In the genomic region with DNA sequence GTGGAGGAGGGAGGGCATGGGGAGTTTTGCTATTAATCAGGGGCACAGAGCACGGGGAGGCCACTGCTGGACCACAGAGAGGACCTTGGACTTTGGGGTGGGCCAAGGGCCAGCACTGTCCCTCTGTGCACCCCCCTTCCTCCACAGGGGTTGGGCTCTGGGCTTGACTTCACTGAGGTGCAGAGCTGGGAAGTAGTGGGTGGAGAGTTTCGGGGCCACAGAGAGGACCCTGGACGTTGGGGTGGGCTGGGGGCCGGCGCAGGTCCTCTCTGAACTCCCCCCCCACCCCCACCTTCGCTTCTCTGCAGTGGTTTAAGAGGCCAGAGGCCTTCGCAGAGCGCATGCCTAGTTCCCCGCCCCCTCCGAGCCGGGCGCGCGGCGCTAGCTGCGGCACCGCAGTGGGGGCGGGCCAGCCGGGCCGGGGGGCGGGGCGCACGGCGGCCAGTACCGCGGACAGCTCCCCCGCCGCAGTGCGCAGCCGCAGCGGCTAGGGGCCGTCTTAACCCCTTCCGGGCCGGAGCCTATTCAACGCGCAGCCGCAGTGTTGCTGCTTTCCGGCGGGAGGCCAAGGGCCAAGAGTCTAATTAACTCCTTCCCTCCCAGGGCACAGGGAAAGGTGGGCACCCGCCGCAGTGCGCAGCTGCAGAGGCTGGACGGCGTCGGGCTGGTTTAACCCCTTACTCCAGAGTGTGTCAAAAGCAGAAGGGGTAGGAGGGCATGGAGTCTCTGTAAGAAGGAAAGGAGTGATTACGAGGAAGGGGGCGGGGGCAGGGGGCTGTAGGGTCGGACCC, we compare ENCODE assay signal across 8 cellular contexts. TPM values are rescaled to one million over a fixed set of nuclear protein-coding genes. Genes with fewer than 3 reads are reported as not detected.
DNase-seq lines count a peak whose midpoint lies in the region; ATAC-seq and TF ChIP-seq lines count a peak whose summit lies in the region.

No MANE protein-coding gene starts in this region.

- H3K9ac ChIP-seq in trophoblast cell (ENCODE audit: low read length), result no peak overlapping the region

- in situ Hi-C loops in Caki2 (cut with HindIII; ENCODE audit: low pct_unique_long_range_greater_than_20kb, low sequenced_read_pairs), result no loop called here

- no peaks in the 10 kb centered on the region for H3K4me1 ChIP-seq in PC-9 (replicated peaks; ENCODE audit: insufficient read depth)
- peaks cover 16 to 22% of the 10 kb centered on the region in 2 experiments for H3K4me1 ChIP-seq in trophoblast cell (ENCODE audit: control insufficient read depth in 1 of 2, insufficient read depth in 2 of 2, low read length in 2 of 2)

- no CpG with 5 or more reads among the region's 48 CpGs for WGBS in trophoblast cell (ENCODE audit: extremely low coverage, insufficient coverage, insufficient read length)

- no peaks in the 10 kb centered on the region for H3K9me2 ChIP-seq in PC-9 (ENCODE audit: insufficient read depth)

- ATAC-seq in HG03442 (IDR thresholded peaks at IDR 0.05; ENCODE audit: unreplicated experiment) (no peak), GM21576 (IDR thresholded peaks at IDR 0.05; ENCODE audit: unreplicated experiment) (no peak)

- BruUV-seq in PC-9 (replicated peaks; lab: Mats Ljungman, UMichigan), result no TSS peak

- POLR2A ChIA-PET in PC-9 (lab: Charles Lee; ENCODE audit: unreplicated experiment), result interaction anchor here (0.6 to 0.7 kb wide), 4 partner anchors 10 to 151 kb away, joined by 3 to 8 read pairs (median 5); a partner anchor contains a TSS

- H3K79me2 ChIP-seq in PC-9 (ENCODE audit: low read depth) (no peaks in the 10 kb centered on the region), trophoblast cell (ENCODE audit: control insufficient read depth, insufficient read depth, low read length, poor library complexity) (peaks cover 13% of the 10 kb centered on the region)

- H3K36me3 ChIP-seq in PC-9 (ENCODE audit: low read depth), result no peaks in the 10 kb centered on the region
- peaks cover 26 to 33% of the 10 kb centered on the region in 2 experiments for H3K36me3 ChIP-seq in trophoblast cell (ENCODE audit: control insufficient read depth in 1 of 2, insufficient read depth in 2 of 2, low read length in 2 of 2)

- H3K9me3 ChIP-seq in PC-9 (ENCODE audit: insufficient read depth, low read depth) (no peaks in the 10 kb centered on the region), trophoblast cell (ENCODE audit: insufficient read depth, low read depth, low read length) (peaks cover 2% of the 10 kb centered on the region)

- H3K27ac ChIP-seq in PC-9 (no peak overlapping the region), trophoblast cell (ENCODE audit: low read depth, low read length) (no peak overlapping the region)

- H3F3A ChIP-seq in PC-9 (ENCODE audit: insufficient read depth, low read depth), result peaks cover 26% of the 10 kb centered on the region

- DNase-seq in Caki2 (ENCODE audit: low read depth) (peak; percentile 68), Kasumi-1 (lab: John Stamatoyannopoulos, UW) (peak; percentile 52 to 56), PC-9 (peak; percentile 38 to 72), germinal center (ENCODE audit: low spot score) (peak; percentile 97), trophoblast cell (peak; percentile 54 to 83)
- peak; percentile 82 for DNase-seq in activated T-helper 1 cell treated with anti-CD3 and anti-CD28 coated beads, Interleukin-12 subunit alpha, Interleukin-12 subunit beta, Interleukin-2, Interleukin-4 antibody, amounts not matched to agents 30 ng/mL and 10 ng/mL and 1 ng/mL, durations not matched to agents 14 hours and 24 hours and 36 hours (ENCODE audit: low spot score)

- TF ChIP-seq CTCF in PC-9 (conservative IDR thresholded peaks at IDR 0.05), result no peak

- peak overlapping the region; percentile 15 for H3K4ac ChIP-seq in trophoblast cell (ENCODE audit: low read depth, low read length)

- H3K18ac ChIP-seq in trophoblast cell (ENCODE audit: low read length), result peak overlapping the region; percentile 69

- H3K4me2 ChIP-seq in PC-9, result 0 out of 2 replicates have a peak overlapping the region, but pooled peaks have one; percentile 45
- H3K4me2 ChIP-seq in trophoblast cell (ENCODE audit: low read length), result peak overlapping the region; percentile 63

- no peak overlapping the region for H4K8ac ChIP-seq in trophoblast cell (ENCODE audit: low read depth, low read length)

- peaks cover 40% of the 10 kb centered on the region for H3K4me1 Mint-ChIP-seq in activated T-helper 1 cell treated with anti-CD3 and anti-CD28 coated beads, Interleukin-12 subunit alpha, Interleukin-12 subunit beta, Interleukin-2, Interleukin-4 antibody, amounts not matched to agents 30 ng/mL and 10 ng/mL and 1 ng/mL, durations not matched to agents 14 hours and 24 hours and 36 hours (ENCODE audit: low read depth)

- H3K27me3 ChIP-seq in PC-9 (ENCODE audit: insufficient read depth, low read depth) (peaks cover 17% of the 10 kb centered on the region), trophoblast cell (ENCODE audit: insufficient read depth, low read length) (no peaks in the 10 kb centered on the region)

- H2AFZ ChIP-seq in PC-9 (no peak overlapping the region), trophoblast cell (ENCODE audit: insufficient read depth, low read length, poor library complexity) (peak overlapping the region; percentile 3)

- peak overlapping the region; percentile 82 for H3K4me3 Mint-ChIP-seq in activated T-helper 1 cell treated with anti-CD3 and anti-CD28 coated beads, Interleukin-12 subunit alpha, Interleukin-12 subunit beta, Interleukin-2, Interleukin-4 antibody, amounts not matched to agents 30 ng/mL and 10 ng/mL and 1 ng/mL, durations not matched to agents 14 hours and 24 hours and 36 hours

- H3K14ac ChIP-seq in trophoblast cell (ENCODE audit: low read length), result no peak overlapping the region

- no peaks in the 10 kb centered on the region for H3K9me3 Mint-ChIP-seq in activated T-helper 1 cell treated with anti-CD3 and anti-CD28 coated beads, Interleukin-12 subunit alpha, Interleukin-12 subunit beta, Interleukin-2, Interleukin-4 antibody, amounts not matched to agents 30 ng/mL and 10 ng/mL and 1 ng/mL, durations not matched to agents 14 hours and 24 hours and 36 hours

- no peak overlapping the region for H4K12ac ChIP-seq in trophoblast cell (ENCODE audit: low read depth, low read length)

- H2BK5ac ChIP-seq in trophoblast cell (ENCODE audit: low read depth, low read length, poor library complexity), result no peak overlapping the region

- H4K91ac ChIP-seq in trophoblast cell (ENCODE audit: low read depth, low read length), result no peak overlapping the region

- intact Hi-C loops in PC-9 (cut with micrococcal nuclease; ENCODE audit: unreplicated experiment), result no loop called here
- intact Hi-C loops in activated T-helper 1 cell treated with anti-CD3 and anti-CD28 coated beads, Interleukin-12 subunit alpha, Interleukin-12 subunit beta, Interleukin-2, Interleukin-4 antibody, amounts not matched to agents 30 ng/mL and 10 ng/mL and 1 ng/mL, durations not matched to agents 14 hours and 24 hours and 36 hours (cut with micrococcal nuclease), result loop anchor here (1.0 to 5.0 kb wide), 4 partner anchors 9 to 648 kb away; a partner anchor contains a TSS

- peaks cover 19% of the 10 kb centered on the region for H4K20me1 ChIP-seq in PC-9 (ENCODE audit: insufficient read depth)

- H3K27ac Mint-ChIP-seq in activated T-helper 1 cell treated with anti-CD3 and anti-CD28 coated beads, Interleukin-12 subunit alpha, Interleukin-12 subunit beta, Interleukin-2, Interleukin-4 antibody, amounts not matched to agents 30 ng/mL and 10 ng/mL and 1 ng/mL, durations not matched to agents 14 hours and 24 hours and 36 hours, result peak overlapping the region; percentile 54

- no peak overlapping the region for H3K4me3 ChIP-seq in PC-9
- H3K4me3 ChIP-seq in trophoblast cell (ENCODE audit: low read depth, low read length), result peak overlapping the region; percentile 72

- CTCF ChIA-PET in PC-9 (lab: Charles Lee), result no interaction called here

- H2AK5ac ChIP-seq in trophoblast cell (ENCODE audit: low read length), result no peak overlapping the region

- H3K79me1 ChIP-seq in trophoblast cell (ENCODE audit: low read length), result peaks cover 13% of the 10 kb centered on the region

- no peak overlapping the region for H2BK12ac ChIP-seq in trophoblast cell (ENCODE audit: low read length)

- peaks cover 16% of the 10 kb centered on the region for H3K27me3 Mint-ChIP-seq in activated T-helper 1 cell treated with anti-CD3 and anti-CD28 coated beads, Interleukin-12 subunit alpha, Interleukin-12 subunit beta, Interleukin-2, Interleukin-4 antibody, amounts not matched to agents 30 ng/mL and 10 ng/mL and 1 ng/mL, durations not matched to agents 14 hours and 24 hours and 36 hours (ENCODE audit: insufficient read depth)

- H3K23ac ChIP-seq in trophoblast cell (ENCODE audit: low read length), result no peak overlapping the region

- no peak overlapping the region for H2BK120ac ChIP-seq in trophoblast cell (ENCODE audit: insufficient read depth, low read length, poor library complexity)

- peaks cover 5% of the 10 kb centered on the region for H3K36me3 Mint-ChIP-seq in activated T-helper 1 cell treated with anti-CD3 and anti-CD28 coated beads, Interleukin-12 subunit alpha, Interleukin-12 subunit beta, Interleukin-2, Interleukin-4 antibody, amounts not matched to agents 30 ng/mL and 10 ng/mL and 1 ng/mL, durations not matched to agents 14 hours and 24 hours and 36 hours (ENCODE audit: low read depth)

RNA-seq across cellular contexts. Expression of a gene that starts 3.7 kb away (rescaled TPM):
- total RNA-seq in Caki2 (2014; rRNA removed; shearing (Covaris generic); ENCODE audit: low replicate concordance), result 0.49 and 0.74 TPM in 2 replicates
- total RNA-seq in PC-9 (2021), result 9.0 and 9.4 TPM in 2 replicates
- total RNA-seq in activated T-helper 1 cell treated with anti-CD3 and anti-CD28 coated beads, Interleukin-12 subunit alpha, Interleukin-12 subunit beta, Interleukin-2, Interleukin-4 antibody, amounts not matched to agents 30 ng/mL and 10 ng/mL and 1 ng/mL, durations not matched to agents 14 hours and 24 hours and 36 hours, result 23.7 and 24.0 TPM in 2 replicates
- polyA plus RNA-seq in trophoblast cell (2013), result 22.5 and 22.6 TPM in 2 replicates

RNA-seq across cellular contexts. Expression of a gene that starts 39.9 kb away (rescaled TPM):
- total RNA-seq in Caki2 (2014; rRNA removed; shearing (Covaris generic); ENCODE audit: low replicate concordance), result 0.61 TPM in 1 of 2 replicates, not detected in the other
- 1.7 and 1.8 TPM in 2 replicates for total RNA-seq in PC-9 (2021)
- 15.8 and 16.4 TPM in 2 replicates for total RNA-seq in activated T-helper 1 cell treated with anti-CD3 and anti-CD28 coated beads, Interleukin-12 subunit alpha, Interleukin-12 subunit beta, Interleukin-2, Interleukin-4 antibody, amounts not matched to agents 30 ng/mL and 10 ng/mL and 1 ng/mL, durations not matched to agents 14 hours and 24 hours and 36 hours
- 0.25 and 0.26 TPM in 2 replicates for polyA plus RNA-seq in trophoblast cell (2013)

RNA-seq across cellular contexts. Expression of a gene that starts 50.8 kb away (rescaled TPM):
- 151 and 189 TPM in 2 replicates for total RNA-seq in Caki2 (2014; rRNA removed; shearing (Covaris generic); ENCODE audit: low replicate concordance)
- total RNA-seq in PC-9 (2021), result 77.5 and 81.7 TPM in 2 replicates
- total RNA-seq in activated T-helper 1 cell treated with anti-CD3 and anti-CD28 coated beads, Interleukin-12 subunit alpha, Interleukin-12 subunit beta, Interleukin-2, Interleukin-4 antibody, amounts not matched to agents 30 ng/mL and 10 ng/mL and 1 ng/mL, durations not matched to agents 14 hours and 24 hours and 36 hours, result 84.3 and 84.8 TPM in 2 replicates
- 21.2 and 22.6 TPM in 2 replicates for polyA plus RNA-seq in trophoblast cell (2013)

RNA-seq across cellular contexts. Expression of a gene that starts 58.6 kb away (rescaled TPM):
- total RNA-seq in Caki2 (2014; rRNA removed; shearing (Covaris generic); ENCODE audit: low replicate concordance), result 122 and 176 TPM in 2 replicates
- 91.2 and 101 TPM in 2 replicates for total RNA-seq in PC-9 (2021)
- total RNA-seq in activated T-helper 1 cell treated with anti-CD3 and anti-CD28 coated beads, Interleukin-12 subunit alpha, Interleukin-12 subunit beta, Interleukin-2, Interleukin-4 antibody, amounts not matched to agents 30 ng/mL and 10 ng/mL and 1 ng/mL, durations not matched to agents 14 hours and 24 hours and 36 hours, result 171 and 178 TPM in 2 replicates
- polyA plus RNA-seq in trophoblast cell (2013), result 42.3 and 44.2 TPM in 2 replicates
